In genomic region chr15:33112541-33113105, GRCh38 we compare ENCODE assay signal across 3 cellular contexts.
TF ChIP-seq lines count a peak whose summit lies in the region.

No MANE protein-coding gene starts in this region.

TF ChIP-seq in SK-N-SH, 30 proteins besides CTCF, POLR2A, EP300 and RAD21 (continued from another document):
- TF ChIP-seq USF1 (IDR thresholded peaks at IDR 0.05; ENCODE audit: borderline replicate concordance, low read depth) (no peak), NRF1 (IDR thresholded peaks at IDR 0.05; ENCODE audit: low read depth, low read length) (no peak), TAF1 (IDR thresholded peaks at IDR 0.05; ENCODE audit: borderline replicate concordance, low read depth, low read length) (no peak), GATA2 (CRISPR knock-in tag; IDR thresholded peaks at IDR 0.05) (no peak), RXRA (IDR thresholded peaks at IDR 0.05; ENCODE audit: borderline replicate concordance, low read depth) (no peak), RFX5 (IDR thresholded peaks at IDR 0.05; ENCODE audit: low read length) (no peak)

TF ChIP-seq in SK-N-SH treated with all-trans-retinoic acid at 6 μM for 48 hours, 23 proteins besides CTCF, POLR2A, EP300 and RAD21 (continued from another document):
- TF ChIP-seq PATZ1 (CRISPR knock-in tag; IDR thresholded peaks at IDR 0.05; ENCODE audit: borderline replicate concordance), result no peak
- no peak for TF ChIP-seq ARNTL (CRISPR knock-in tag; IDR thresholded peaks at IDR 0.05; ENCODE audit: borderline replicate concordance, low read depth)
- TF ChIP-seq ISL1 (CRISPR knock-in tag; IDR thresholded peaks at IDR 0.05), result no peak
- TF ChIP-seq ZC3H10 (CRISPR knock-in tag; IDR thresholded peaks at IDR 0.05), result no peak

TF ChIP-seq in WTC11, 78 proteins besides CTCF, POLR2A, EP300 and RAD21 (continued from another document):
- TF ChIP-seq CDX4 (CRISPR knock-in tag; IDR thresholded peaks at IDR 0.05; ENCODE audit: borderline replicate concordance) (no peak), MAX (CRISPR knock-in tag; IDR thresholded peaks at IDR 0.05) (no peak), SMAD3 (CRISPR knock-in tag; IDR thresholded peaks at IDR 0.05; ENCODE audit: borderline replicate concordance) (no peak), ZSCAN18 (CRISPR knock-in tag; IDR thresholded peaks at IDR 0.05) (no peak), ZNF512 (CRISPR knock-in tag; IDR thresholded peaks at IDR 0.05; ENCODE audit: borderline replicate concordance) (no peak), ZNF396 (CRISPR knock-in tag; IDR thresholded peaks at IDR 0.05; ENCODE audit: borderline replicate concordance) (no peak), ZNF423 (CRISPR knock-in tag; IDR thresholded peaks at IDR 0.05) (no peak), ATF6 (CRISPR knock-in tag; IDR thresholded peaks at IDR 0.05) (no peak)
